In genomic region chr21:16070207-16070651, GRCh38 we compare ENCODE assay signal across 10 cellular contexts.
A peak's percentile ranks its signal among the peaks of the same experiment; 100 is the strongest.
DNase-seq lines count a peak whose midpoint lies in the region; ATAC-seq and TF ChIP-seq lines count a peak whose summit lies in the region.
"Had no signal": no experiment of that assay in that cellular context is flagged by ENCODE, and none has a peak within 500 bp of the region (broad histone marks: within the 10 kb centered on the region; RNA-seq: fewer than 3 reads in every experiment).

No MANE protein-coding gene starts in this region.

- H3K4me3 ChIP-seq in foreskin fibroblast (ENCODE audit: low read depth in 1 of 2, low read length in 2 of 2) = peak overlapping the region; percentile 52 to 55
- H3K4me3 ChIP-seq in stomach smooth muscle (ENCODE audit: low read length in 2 of 2) = peak overlapping the region; percentile 73 to 74

- DNase-seq in GOT3 (lab: John Stamatoyannopoulos, UW) (peak; percentile 14), SK-N-DZ (ENCODE audit: low spot score) (peak; percentile 72), foreskin fibroblast (peak in 1 of 2 donors; percentile 48), DMS153 (lab: John Stamatoyannopoulos, UW) (no peak), kidney tubule cell (ENCODE audit: low spot score) (no peak), left lobe of liver (ENCODE audit: low spot score) (no peak)
- DNase-seq: activated CD8-positive, alpha-beta T cell treated with anti-CD3 and anti-CD28 coated beads, Interleukin-2, amount 10 ng/mL, durations not matched to agents 7 days and 5 days; SHP77 had no signal

- no peaks in the 10 kb centered on the region for H3K27me3 ChIP-seq in stomach smooth muscle (ENCODE audit: control insufficient read depth in 1 of 2, insufficient read depth in 2 of 2, low read length in 2 of 2)

- no peak overlapping the region for H3K9ac ChIP-seq in stomach smooth muscle (ENCODE audit: low read length in 2 of 2)

- ATAC-seq in left lobe of liver (no peak), GM19328 (IDR thresholded peaks at IDR 0.05; ENCODE audit: unreplicated experiment) (no peak)
- ATAC-seq: activated CD8-positive, alpha-beta T cell treated with anti-CD3 and anti-CD28 coated beads, Interleukin-2, amount 10 ng/mL, durations not matched to agents 7 days and 5 days had no signal

- no peak for TF ChIP-seq CTCF in foreskin fibroblast (IDR thresholded peaks at IDR 0.05; ENCODE audit: low read depth, low read length)

- no peaks in the 10 kb centered on the region for H3K36me3 ChIP-seq in stomach smooth muscle (ENCODE audit: control insufficient read depth in 2 of 2, insufficient read depth in 2 of 2, low read length in 2 of 2)

- peaks cover 5% of the 10 kb centered on the region for H3K4me1 ChIP-seq in stomach smooth muscle (ENCODE audit: control insufficient read depth, insufficient read depth, low read length)

- H3K9me3 ChIP-seq in stomach smooth muscle (ENCODE audit: control insufficient read depth in 2 of 2, low read length in 2 of 2) = no peaks in the 10 kb centered on the region

- H3K27ac ChIP-seq in stomach smooth muscle (ENCODE audit: low read length) = no peak overlapping the region

Comparison
In these comparisons a context has a peak if more than half of its experiments do, and no peak if none do; other contexts are left out.
1. DNase-seq: peak in GOT3 (single experiment) and SK-N-DZ (single experiment); none in DMS153 (single experiment), kidney tubule cell (single experiment) and left lobe of liver (single experiment).